ENCODE assay signal across 17 cellular contexts in the genomic region with DNA sequence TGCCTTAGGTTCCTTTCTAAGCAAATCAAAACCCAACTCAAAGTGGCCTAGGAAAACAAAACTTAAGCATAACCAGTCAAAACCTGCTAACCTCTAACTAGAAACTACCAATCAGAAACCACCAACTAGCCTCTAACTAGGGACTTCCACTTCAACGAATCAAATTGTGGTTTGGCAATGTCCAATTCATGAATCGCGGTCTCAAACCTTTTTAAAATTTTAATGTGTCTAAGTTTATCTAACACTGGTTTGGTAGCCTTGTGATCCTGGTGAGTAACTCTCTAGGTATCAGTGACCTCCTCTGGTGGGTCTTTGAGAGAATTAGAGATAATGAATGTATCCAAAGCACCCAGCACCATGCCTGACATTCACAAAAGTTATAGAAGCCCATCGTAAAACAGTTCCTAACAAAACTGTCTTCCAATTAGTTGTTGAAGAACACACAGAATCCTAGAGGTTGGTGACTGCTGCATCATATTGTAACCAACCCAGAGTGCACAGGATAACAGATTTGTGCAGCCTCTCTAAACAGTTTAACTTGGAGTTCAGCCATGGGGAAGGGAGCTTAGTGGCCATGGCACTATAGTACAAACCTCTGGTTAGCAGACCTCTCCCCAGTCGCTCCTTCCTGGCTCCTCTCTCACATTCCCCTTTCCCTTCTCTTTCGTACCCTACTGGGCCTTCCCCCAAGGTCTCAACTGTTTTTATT. TPM values are rescaled to one million over a fixed set of nuclear protein-coding genes. Genes with fewer than 3 reads are reported as not detected.
DNase-seq lines count a peak whose midpoint lies in the region; ATAC-seq and TF ChIP-seq lines count a peak whose summit lies in the region.
"Had no signal": no experiment of that assay in that cellular context is flagged by ENCODE, and none has a peak within 500 bp of the region (broad histone marks: within the 10 kb centered on the region; RNA-seq: fewer than 3 reads in every experiment).

No MANE protein-coding gene starts in this region.

- DNase-seq in A172 (ENCODE audit: low spot score) = peak; percentile 25
- DNase-seq in astrocyte of the spinal cord (ENCODE audit: low read depth, low spot score) = peak; percentile 59
- no peak for DNase-seq in left ventricle myocardium superior
- DNase-seq in ureter (ENCODE audit: low spot score) = no peak
- no peak for DNase-seq in activated CD4-positive, alpha-beta memory T cell treated with anti-CD3 and anti-CD28 coated beads, Interleukin-2, amount 10 ng/mL, durations not matched to agents 7 days and 5 days
- no peak for DNase-seq in stimulated activated effector memory CD8-positive, alpha-beta T cell treated with anti-CD3 and anti-CD28 coated beads, Interleukin-12 subunit alpha, Interleukin-12 subunit beta, amount 100 ng/mL, for 72 hours (ENCODE audit: low spot score in 2 of 2)
- DNase-seq in NCI-H748 treated with DMSO at 0.1 percent for 48 hours (lab: John Stamatoyannopoulos, UW) = no peak
- DNase-seq: ACHN; activated CD4-positive, alpha-beta T cell treated with anti-CD3 and anti-CD28 coated beads, Interleukin-2, amount 50 U/mL, for 4 hours; CD4-positive, CD25-positive, alpha-beta regulatory T cell; DMS79; NCI-H187 treated with DMSO at 0.1 percent for 48 hours; NCI-H510A treated with DMSO at 0.1 percent for 48 hours had no signal

- no peak for TF ChIP-seq CTCF in astrocyte of the spinal cord (IDR thresholded peaks at IDR 0.05; ENCODE audit: low read depth, low read length)

- H3K9me3 ChIP-seq in HUES48 (ENCODE audit: control insufficient read depth, insufficient read depth, low read length) = peaks cover 3% of the 10 kb centered on the region; the same call in 1 of the 2 replicates

- H3K36me3 ChIP-seq in HUES48 (ENCODE audit: control insufficient read depth, insufficient read depth, low read length) = no peaks in the 10 kb centered on the region

- ATAC-seq in left ventricle myocardium superior = peak; percentile 80
- ATAC-seq in stimulated activated effector memory CD8-positive, alpha-beta T cell treated with anti-CD3 and anti-CD28 coated beads, Interleukin-12 subunit alpha, Interleukin-12 subunit beta, amount 100 ng/mL, for 72 hours = no peak
- ATAC-seq: gastroesophageal sphincter had no signal

- H3K4me3 ChIP-seq in HUES48 (ENCODE audit: low read depth, low read length) (peak overlapping the region; percentile 21; the same call in 1 of the 2 replicates), astrocyte of the spinal cord (ENCODE audit: low read depth, low read length) (no peak overlapping the region)
- H3K4me3 ChIP-seq: gastroesophageal sphincter, SK-N-MC had no signal

- no peaks in the 10 kb centered on the region for H3K27me3 Mint-ChIP-seq in activated CD4-positive, alpha-beta memory T cell treated with anti-CD3 and anti-CD28 coated beads, Interleukin-2, amount 10 ng/mL, durations not matched to agents 7 days and 5 days
- H3K27me3 Mint-ChIP-seq: CD4-positive, CD25-positive, alpha-beta regulatory T cell had no signal

- H3K9ac ChIP-seq in HUES48 (ENCODE audit: low read depth, low read length) = no peak overlapping the region

- peak overlapping the region; percentile 38 for H3K27ac ChIP-seq in HUES48 (ENCODE audit: low read depth, low read length)
- H3K27ac ChIP-seq: gastroesophageal sphincter, SK-N-MC had no signal

- H3K27ac Mint-ChIP-seq in activated CD4-positive, alpha-beta memory T cell treated with anti-CD3 and anti-CD28 coated beads, Interleukin-2, amount 10 ng/mL, durations not matched to agents 7 days and 5 days = no peak overlapping the region
- H3K27ac Mint-ChIP-seq in stimulated activated effector memory CD8-positive, alpha-beta T cell treated with anti-CD3 and anti-CD28 coated beads, Interleukin-12 subunit alpha, Interleukin-12 subunit beta, amount 100 ng/mL, for 72 hours = no peak overlapping the region
- H3K27ac Mint-ChIP-seq: activated T-helper 1 cell treated with anti-CD3 and anti-CD28 coated beads, Interleukin-12 subunit alpha, Interleukin-12 subunit beta, Interleukin-2, Interleukin-4 antibody, amounts not matched to agents 30 ng/mL and 10 ng/mL and 1 ng/mL, durations not matched to agents 14 hours and 24 hours and 36 hours; CD4-positive, CD25-positive, alpha-beta regulatory T cell had no signal

- no peaks in the 10 kb centered on the region for H3K27me3 ChIP-seq in HUES48 (ENCODE audit: control insufficient read depth, insufficient read depth, low read length)
- H3K27me3 ChIP-seq: gastroesophageal sphincter had no signal

- intact Hi-C loops in left ventricle myocardium superior (cut with micrococcal nuclease) = no loop called here

- CTCF ChIA-PET in activated CD4-positive, alpha-beta memory T cell treated with anti-CD3 and anti-CD28 coated beads, Interleukin-2, amount 10 ng/mL, durations not matched to agents 7 days and 5 days (lab: Charles Lee) = no interaction called here

- peaks cover 22% of the 10 kb centered on the region for H3K4me1 ChIP-seq in HUES48 (ENCODE audit: control insufficient read depth, insufficient read depth, low read length)
- H3K4me1 ChIP-seq: gastroesophageal sphincter had no signal

- no peaks in the 10 kb centered on the region for H3K9me3 Mint-ChIP-seq in activated CD4-positive, alpha-beta memory T cell treated with anti-CD3 and anti-CD28 coated beads, Interleukin-2, amount 10 ng/mL, durations not matched to agents 7 days and 5 days
- H3K9me3 Mint-ChIP-seq in stimulated activated effector memory CD8-positive, alpha-beta T cell treated with anti-CD3 and anti-CD28 coated beads, Interleukin-12 subunit alpha, Interleukin-12 subunit beta, amount 100 ng/mL, for 72 hours = peaks cover 3% of the 10 kb centered on the region
- H3K9me3 Mint-ChIP-seq: activated T-helper 1 cell treated with anti-CD3 and anti-CD28 coated beads, Interleukin-12 subunit alpha, Interleukin-12 subunit beta, Interleukin-2, Interleukin-4 antibody, amounts not matched to agents 30 ng/mL and 10 ng/mL and 1 ng/mL, durations not matched to agents 14 hours and 24 hours and 36 hours had no signal

- H3K36me3 Mint-ChIP-seq in activated CD4-positive, alpha-beta memory T cell treated with anti-CD3 and anti-CD28 coated beads, Interleukin-2, amount 10 ng/mL, durations not matched to agents 7 days and 5 days (ENCODE audit: low read depth) = peaks cover 2% of the 10 kb centered on the region
- no peaks in the 10 kb centered on the region for H3K36me3 Mint-ChIP-seq in stimulated activated effector memory CD8-positive, alpha-beta T cell treated with anti-CD3 and anti-CD28 coated beads, Interleukin-12 subunit alpha, Interleukin-12 subunit beta, amount 100 ng/mL, for 72 hours

- in situ Hi-C loops in astrocyte of the spinal cord (cut with HindIII; ENCODE audit: low sequenced_read_pairs) = no loop called here

- peaks cover 5% of the 10 kb centered on the region for H3K4me1 Mint-ChIP-seq in activated CD4-positive, alpha-beta memory T cell treated with anti-CD3 and anti-CD28 coated beads, Interleukin-2, amount 10 ng/mL, durations not matched to agents 7 days and 5 days
- no peaks in the 10 kb centered on the region for H3K4me1 Mint-ChIP-seq in stimulated activated effector memory CD8-positive, alpha-beta T cell treated with anti-CD3 and anti-CD28 coated beads, Interleukin-12 subunit alpha, Interleukin-12 subunit beta, amount 100 ng/mL, for 72 hours

- POLR2A ChIA-PET in activated CD4-positive, alpha-beta memory T cell treated with anti-CD3 and anti-CD28 coated beads, Interleukin-2, amount 10 ng/mL, durations not matched to agents 7 days and 5 days (lab: Charles Lee) = no interaction called here

- no peak overlapping the region for H3K4me3 Mint-ChIP-seq in activated CD4-positive, alpha-beta memory T cell treated with anti-CD3 and anti-CD28 coated beads, Interleukin-2, amount 10 ng/mL, durations not matched to agents 7 days and 5 days
- no peak overlapping the region for H3K4me3 Mint-ChIP-seq in stimulated activated effector memory CD8-positive, alpha-beta T cell treated with anti-CD3 and anti-CD28 coated beads, Interleukin-12 subunit alpha, Interleukin-12 subunit beta, amount 100 ng/mL, for 72 hours
- H3K4me3 Mint-ChIP-seq: activated T-helper 1 cell treated with anti-CD3 and anti-CD28 coated beads, Interleukin-12 subunit alpha, Interleukin-12 subunit beta, Interleukin-2, Interleukin-4 antibody, amounts not matched to agents 30 ng/mL and 10 ng/mL and 1 ng/mL, durations not matched to agents 14 hours and 24 hours and 36 hours; CD4-positive, CD25-positive, alpha-beta regulatory T cell had no signal

RNA-seq across cellular contexts. Expression of a gene that starts 45.2 kb away (rescaled TPM):
- total RNA-seq in A172 (2014; rRNA removed; shearing (Covaris generic)) = 37.8 and 42.0 TPM in 2 replicates
- total RNA-seq in left ventricle myocardium superior (15.1 TPM), ureter (16.9 TPM)
- total RNA-seq in activated CD4-positive, alpha-beta memory T cell treated with anti-CD3 and anti-CD28 coated beads, Interleukin-2, amount 10 ng/mL, durations not matched to agents 7 days and 5 days = 10 to 100 TPM; 28.3 to 29.1 TPM

Comparison
In these comparisons a context has a peak if more than half of its experiments do, and no peak if none do; other contexts are left out.
1. DNase-seq: peak in A172 (single experiment) and astrocyte of the spinal cord (single experiment); none in left ventricle myocardium superior (single experiment), ureter (single experiment), activated CD4-positive, alpha-beta memory T cell treated with anti-CD3 and anti-CD28 coated beads, Interleukin-2, amount 10 ng/mL, durations not matched to agents 7 days and 5 days (single experiment), stimulated activated effector memory CD8-positive, alpha-beta T cell treated with anti-CD3 and anti-CD28 coated beads, Interleukin-12 subunit alpha, Interleukin-12 subunit beta, amount 100 ng/mL, for 72 hours (0 of 2) and NCI-H748 treated with DMSO at 0.1 percent for 48 hours (single experiment).